9 cellular contexts compared by ENCODE assay signal in genomic region chr9:110579763-110580255, GRCh38. TPM values are rescaled to one million over a fixed set of nuclear protein-coding genes. Genes with fewer than 3 reads are reported as not detected.
A peak's percentile ranks its signal among the peaks of the same experiment; 100 is the strongest.
DNase-seq lines count a peak whose midpoint lies in the region; ATAC-seq and TF ChIP-seq lines count a peak whose summit lies in the region.
"Had no signal": no experiment of that assay in that cellular context is flagged by ENCODE, and none has a peak within 500 bp of the region (broad histone marks: within the 10 kb centered on the region; RNA-seq: fewer than 3 reads in every experiment).

No MANE protein-coding gene starts in this region.

- CTCF ChIA-PET in BJ (lab: Yijun Ruan, JAX): interaction anchor here (1.4 kb wide), 1 partner anchor 139 kb away, joined by 3 read pairs; no protein-coding TSS in a partner anchor

- peak overlapping the region; percentile 65 for H3K27ac ChIP-seq in RWPE2 (ENCODE audit: poor library complexity, severe bottlenecking)

- peaks cover 28% of the 10 kb centered on the region for H3K4me1 Mint-ChIP-seq in osteocyte (ENCODE audit: unreplicated experiment)

- POLR2A ChIA-PET in BJ (lab: Charles Lee): interaction anchor here (1.0 kb wide), 1 partner anchor 42 kb away, joined by 3 read pairs; no protein-coding TSS in a partner anchor

- H3K36me3 Mint-ChIP-seq in osteocyte (ENCODE audit: unreplicated experiment): peaks cover 2% of the 10 kb centered on the region

- no peaks in the 10 kb centered on the region for H3K36me3 ChIP-seq in BJ (ENCODE audit: control insufficient read depth, insufficient read depth, low read length)
- no peaks in the 10 kb centered on the region for H3K36me3 ChIP-seq in RWPE2 (ENCODE audit: low read depth)

- H3K27ac Mint-ChIP-seq in osteocyte (ENCODE audit: unreplicated experiment): peak overlapping the region; percentile 76

- H3K4me1 ChIP-seq in RWPE2 (ENCODE audit: insufficient read depth, poor library complexity, severe bottlenecking): peaks cover 35% of the 10 kb centered on the region

- no peak for TF ChIP-seq CTCF in BJ (IDR thresholded peaks at IDR 0.05; ENCODE audit: insufficient read depth, low read depth, low read length)
- TF ChIP-seq CTCF in RWPE2 (IDR thresholded peaks at IDR 0.05; ENCODE audit: poor library complexity, severe bottlenecking): no peak
- TF ChIP-seq CTCF in foreskin fibroblast (IDR thresholded peaks at IDR 0.05; ENCODE audit: low read depth, low read length): no peak
- TF ChIP-seq CTCF in osteocyte (IDR thresholded peaks at IDR 0.05): no peak

- peak; percentile 68 for DNase-seq in BJ (ENCODE audit: low read depth)
- no peak for DNase-seq in RWPE2 (ENCODE audit: low spot score)
- peak; percentile 92 to 95 for DNase-seq in foreskin fibroblast
- DNase-seq in osteocyte (ENCODE audit: extremely low spot score, unreplicated experiment): no peak
- no peak for DNase-seq in activated CD4-positive, alpha-beta T cell treated with anti-CD3 and anti-CD28 coated beads, Interleukin-2, amount 50 U/mL, for 4 hours
- DNase-seq: activated T-cell treated with anti-CD3 and anti-CD28 coated beads, Interleukin-2, amount 50 U/mL, for 1 hour had no signal

- ATAC-seq in RWPE2 (ENCODE audit: low read depth) (peak; percentile 29), GM19324 (IDR thresholded peaks at IDR 0.05; ENCODE audit: low FRiP score, unreplicated experiment) (no peak), HG03565 (IDR thresholded peaks at IDR 0.05; ENCODE audit: unreplicated experiment) (no peak), HG02852 (IDR thresholded peaks at IDR 0.05; ENCODE audit: unreplicated experiment) (no peak)

- H3K27me3 Mint-ChIP-seq in osteocyte (ENCODE audit: unreplicated experiment): peaks cover 29% of the 10 kb centered on the region

- peaks cover 7% of the 10 kb centered on the region for H3K9me3 Mint-ChIP-seq in osteocyte (ENCODE audit: unreplicated experiment)

- peak overlapping the region; percentile 95 for H3K4me3 Mint-ChIP-seq in osteocyte (ENCODE audit: unreplicated experiment)

- no peaks in the 10 kb centered on the region for H3K9me3 ChIP-seq in RWPE2 (ENCODE audit: severe bottlenecking)

- H3K27me3 ChIP-seq in BJ (ENCODE audit: control insufficient read depth, insufficient read depth, low read length) (no peaks in the 10 kb centered on the region), RWPE2 (ENCODE audit: insufficient read depth, poor library complexity, severe bottlenecking) (no peaks in the 10 kb centered on the region)

- H3K4me3 ChIP-seq in BJ (ENCODE audit: low read depth, low read length) (peak overlapping the region; percentile 87), RWPE2 (ENCODE audit: severe bottlenecking) (peak overlapping the region; percentile 50), foreskin fibroblast (ENCODE audit: low read depth in 1 of 2, low read length in 2 of 2) (peak overlapping the region; percentile 83 to 95)

RNA-seq across cellular contexts. Expression of gene SVEP1, which starts 0.3 kb away (rescaled TPM):
- polyA plus RNA-seq in BJ (2011; rRNA removed): 24.8 and 33.5 TPM in 2 replicates
- polyA minus RNA-seq in BJ (2011; rRNA and poly(A)+ RNA removed): 47.3 and 50.0 TPM in 2 replicates
- 2.8 and 3.1 TPM in 2 replicates for total RNA-seq in osteocyte

Comparison
In these comparisons a context has a peak if more than half of its experiments do, and no peak if none do; other contexts are left out.
1. DNase-seq: peak in BJ (single experiment) and foreskin fibroblast (2 of 2); none in RWPE2 (single experiment), osteocyte (single experiment) and activated CD4-positive, alpha-beta T cell treated with anti-CD3 and anti-CD28 coated beads, Interleukin-2, amount 50 U/mL, for 4 hours (0 of 2).
2. Peak in every context shown above with its lines, with median percentiles within 50 percentile points of each other: H3K4me3 ChIP-seq.